In the genomic region with DNA sequence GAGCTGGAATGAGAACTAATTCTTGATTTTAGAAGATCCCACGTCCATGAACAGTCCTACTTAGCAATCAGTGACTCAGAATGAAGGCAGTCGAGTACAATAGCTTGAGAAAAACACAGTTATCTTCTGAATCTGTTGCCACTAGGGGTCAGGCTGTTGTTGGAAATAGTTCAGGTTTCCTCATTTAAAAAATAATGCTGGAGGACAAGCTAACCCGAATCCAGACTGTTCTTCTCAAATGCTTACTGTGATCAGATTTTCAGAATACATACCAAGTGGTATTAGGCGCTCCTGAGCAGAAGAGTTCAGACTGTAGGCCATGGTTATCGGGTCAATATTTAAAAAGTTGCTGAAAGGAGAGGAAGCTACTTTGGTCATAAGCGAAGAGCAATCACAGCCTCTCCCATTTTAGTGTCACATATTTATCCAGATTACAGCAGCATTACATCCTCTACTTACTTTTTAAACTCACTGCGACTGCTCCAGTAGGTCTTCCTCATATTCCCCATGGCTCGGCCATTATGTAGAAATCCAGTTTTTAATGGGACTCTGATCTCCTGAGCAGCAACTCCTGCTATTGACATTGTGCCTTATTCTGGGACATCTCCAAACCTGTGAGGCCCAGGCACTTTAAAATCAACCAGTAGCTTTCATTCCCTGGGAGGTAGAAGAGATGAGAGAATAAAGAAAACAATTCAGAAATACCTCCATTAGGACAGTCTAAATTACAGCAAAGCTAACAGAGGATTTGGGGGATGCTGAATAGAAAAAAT, we compare ENCODE assay signal across 8 cellular contexts. TPM values are rescaled to one million over a fixed set of nuclear protein-coding genes. Genes with fewer than 3 reads are reported as not detected.
DNase-seq lines count a peak whose midpoint lies in the region; ATAC-seq and FAIRE-seq lines count a peak whose summit lies in the region.

No MANE protein-coding gene starts in this region.

- H3K27me3 ChIP-seq in GM23248 (replicated peaks; ENCODE audit: insufficient read depth): no peaks in the 10 kb centered on the region

- no peaks in the 10 kb centered on the region for H3K9me2 ChIP-seq in GM23248 (ENCODE audit: insufficient read depth)

- ATAC-seq in HG03565 (IDR thresholded peaks at IDR 0.05; ENCODE audit: unreplicated experiment): no peak
- ATAC-seq in HG03196 (IDR thresholded peaks at IDR 0.05; ENCODE audit: unreplicated experiment): no peak

- in situ Hi-C loops in GM23248 (cut with MboI): no loop called here

- FAIRE-seq in frontal cortex (lab: Jason Lieb, UNC): peak; percentile 50

- H3K79me2 ChIP-seq in GM23248 (ENCODE audit: insufficient read depth): peaks cover 75% of the 10 kb centered on the region

- no peak overlapping the region for H2AFZ ChIP-seq in GM23248

- peak overlapping the region; percentile 3; the same call in 1 of the 2 replicates for H3K4me3 ChIP-seq in GM23248

- peaks cover 98% of the 10 kb centered on the region for H3F3A ChIP-seq in GM23248 (ENCODE audit: insufficient read depth)

- H4K20me1 ChIP-seq in GM23248 (ENCODE audit: insufficient read depth): no peaks in the 10 kb centered on the region

- peak overlapping the region; percentile 40 for H3K4me2 ChIP-seq in GM23248 (ENCODE audit: unreplicated experiment)

- 20 to 25% methylated on average over 8 of the region's 8 CpGs for WGBS in GM23248 (ENCODE audit: low coverage in 1 of 2, low lambda C conversion rate in 2 of 2, missing lambda C conversion rate in 2 of 2), 2 experiments

- H3K36me3 ChIP-seq in GM23248 (ENCODE audit: low read depth): peaks cover 30% of the 10 kb centered on the region

- no peaks in the 10 kb centered on the region for H3K9me3 ChIP-seq in GM23248 (ENCODE audit: low read depth)

- H3K9ac ChIP-seq in GM23248: peak overlapping the region; percentile 39

- DNase-seq in CD1c-positive myeloid dendritic cell (ENCODE audit: extremely low spot score) (peak; percentile 74), GM23248 (peak; percentile 94), NCI-H526 (lab: John Stamatoyannopoulos, UW) (peak; percentile 38 to 75), activated T-cell treated with anti-CD3 and anti-CD28 coated beads for 4 hours (peak; percentile 32), frontal cortex (ENCODE audit: low spot score in 2 of 2) (peak; percentile 39 to 62), non-pigmented ciliary epithelial cell (ENCODE audit: low read depth) (peak; percentile 69)

- peak overlapping the region; percentile 54 for H3K27ac ChIP-seq in GM23248

- H3K4me1 ChIP-seq in GM23248 (ENCODE audit: insufficient read depth): peaks cover 59% of the 10 kb centered on the region

RNA-seq across cellular contexts. Expression of gene ERRFI1, which starts 10.9 kb away (rescaled TPM):
- 50.8 and 55.1 TPM in 2 replicates for total RNA-seq in GM23248 (2014; rRNA removed; shearing (Covaris generic))
- 29.7 and 31.3 TPM in 2 replicates for polyA plus RNA-seq in GM23248 (2016; fragmentation: Nextera tagmentation; extraction: Ambion mirVana)
- total RNA-seq in frontal cortex: 20.4 TPM

RNA-seq across cellular contexts. Expression of gene PARK7, which starts 53.7 kb away (rescaled TPM):
- 191 and 198 TPM in 2 replicates for total RNA-seq in GM23248 (2014; rRNA removed; shearing (Covaris generic))
- polyA plus RNA-seq in GM23248 (2016; fragmentation: Nextera tagmentation; extraction: Ambion mirVana): 514 and 522 TPM in 2 replicates
- 160 TPM for total RNA-seq in frontal cortex

Comparison
In these comparisons a context has a peak if more than half of its experiments do, and no peak if none do; other contexts are left out.
1. DNase-seq: peak in every context shown above with its lines; median percentile 94 in GM23248; 74 in CD1c-positive myeloid dendritic cell; 69 in non-pigmented ciliary epithelial cell; 56 in NCI-H526; 50 in frontal cortex; 32 in activated T-cell treated with anti-CD3 and anti-CD28 coated beads for 4 hours.